ENCODE assay signal across 8 cellular contexts in the genomic region with DNA sequence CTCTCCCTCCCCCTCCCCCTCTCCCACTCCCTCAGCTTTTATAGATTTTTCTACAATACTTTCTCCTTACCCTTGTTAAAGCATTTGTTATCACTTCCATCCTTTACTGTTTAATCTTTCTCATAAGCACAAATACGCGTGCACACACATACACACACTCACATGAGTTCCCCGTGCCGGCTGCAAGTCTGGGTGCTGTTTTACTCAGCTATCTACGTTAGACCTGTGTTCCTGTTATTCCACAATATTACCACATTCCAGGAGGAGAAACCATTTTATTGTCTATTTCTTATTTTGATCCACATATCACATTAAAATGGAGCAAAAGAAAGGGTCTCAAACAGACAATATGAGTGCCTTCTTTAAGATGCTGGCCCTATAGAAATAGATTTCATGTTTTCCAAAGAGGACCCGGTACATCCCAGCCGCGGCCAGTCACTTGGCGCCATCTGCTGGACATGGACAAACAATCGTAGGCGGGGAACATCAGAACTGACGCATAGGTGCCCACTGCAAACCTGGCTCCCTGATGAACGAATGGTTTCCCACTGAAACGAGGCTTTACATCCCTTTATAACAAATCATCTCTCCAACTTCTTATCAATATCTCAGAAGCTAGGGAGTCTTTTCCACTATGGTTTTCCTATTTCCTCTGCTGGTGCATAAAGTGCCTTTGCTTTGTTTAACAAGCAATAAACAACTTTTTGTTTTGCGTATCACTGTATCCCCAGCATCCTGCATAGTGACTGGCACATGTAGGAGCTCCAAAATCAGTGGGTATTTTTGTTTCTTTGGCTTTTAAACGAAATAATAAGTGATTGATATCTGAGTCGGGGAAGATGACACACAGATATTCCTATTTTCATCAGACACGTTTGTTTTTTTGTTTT. TPM values are rescaled to one million over a fixed set of nuclear protein-coding genes. Genes with fewer than 3 reads are reported as not detected.
DNase-seq lines count a peak whose midpoint lies in the region; ATAC-seq and TF ChIP-seq lines count a peak whose summit lies in the region.

No MANE protein-coding gene starts in this region.

- ATAC-seq in PC-3 (peak; percentile 94), upper lobe of right lung (peak; percentile 90), HG03378 (IDR thresholded peaks at IDR 0.05; ENCODE audit: unreplicated experiment) (no peak)
- peak; percentile 81 for ATAC-seq in activated T-helper 17 cell treated with anti-CD3 and anti-CD28 coated beads, Interleukin-2, amount 50 U/mL, for 72 hours (replicated peaks)

- H3K36me3 Mint-ChIP-seq in activated T-helper 17 cell treated with anti-CD3 and anti-CD28 coated beads, Interleukin-2, amount 50 U/mL, for 72 hours (ENCODE audit: low read depth): no peaks in the 10 kb centered on the region
- peaks cover 6% of the 10 kb centered on the region for H3K36me3 Mint-ChIP-seq in osteocyte (ENCODE audit: unreplicated experiment)

- H3K9me3 ChIP-seq in PC-3 (ENCODE audit: low read length) (no peaks in the 10 kb centered on the region), upper lobe of right lung (peaks cover 11% of the 10 kb centered on the region)

- H3K79me2 ChIP-seq in PC-3 (ENCODE audit: low read length): no peaks in the 10 kb centered on the region

- no peaks in the 10 kb centered on the region for H3F3A ChIP-seq in PC-3 (ENCODE audit: low read length, unreplicated experiment)

- H3K4me2 ChIP-seq in PC-3 (ENCODE audit: low read length): no peak overlapping the region

- H3K4me3 ChIP-seq in PC-3 (ENCODE audit: low read length): no peak overlapping the region
- no peak overlapping the region for H3K4me3 ChIP-seq in upper lobe of right lung

- no peak overlapping the region for H3K27ac Mint-ChIP-seq in activated T-helper 17 cell treated with anti-CD3 and anti-CD28 coated beads, Interleukin-2, amount 50 U/mL, for 72 hours
- H3K27ac Mint-ChIP-seq in osteocyte (ENCODE audit: unreplicated experiment): no peak overlapping the region

- CTCF ChIA-PET in PC-3 (lab: Charles Lee): interaction anchor here (0.6 to 0.7 kb wide), 2 partner anchors 360 to 810 kb away, joined by 3 to 4 read pairs; no protein-coding TSS in a partner anchor

- POLR2A ChIA-PET in PC-3 (lab: Charles Lee; ENCODE audit: unreplicated experiment): no interaction called here

- no peak overlapping the region for H2AFZ ChIP-seq in PC-3 (ENCODE audit: low read length)

- peaks cover 18% of the 10 kb centered on the region for H3K27me3 Mint-ChIP-seq in activated T-helper 17 cell treated with anti-CD3 and anti-CD28 coated beads, Interleukin-2, amount 50 U/mL, for 72 hours
- H3K27me3 Mint-ChIP-seq in osteocyte (ENCODE audit: unreplicated experiment): peaks cover 19% of the 10 kb centered on the region

- H3K27me3 ChIP-seq in PC-3 (ENCODE audit: low read length) (no peaks in the 10 kb centered on the region), upper lobe of right lung (peaks cover 13% of the 10 kb centered on the region)

- no peaks in the 10 kb centered on the region for H3K4me1 Mint-ChIP-seq in activated T-helper 17 cell treated with anti-CD3 and anti-CD28 coated beads, Interleukin-2, amount 50 U/mL, for 72 hours
- H3K4me1 Mint-ChIP-seq in osteocyte (ENCODE audit: unreplicated experiment): no peaks in the 10 kb centered on the region

- intact Hi-C loops in PC-3 (cut with micrococcal nuclease) (loop anchor here (1.0 to 10.0 kb wide), 4 partner anchors 170 to 813 kb away; no protein-coding TSS in a partner anchor), upper lobe of right lung (cut with DNase I) (loop anchor here (5.0 kb wide), 1 partner anchor 813 kb away; no protein-coding TSS in a partner anchor)

- peak; percentile 84 for DNase-seq in DMS53 treated with DMSO at 0.1 percent for 48 hours (lab: John Stamatoyannopoulos, UW; ENCODE audit: unreplicated experiment)
- DNase-seq in HuH-7.5 (ENCODE audit: low spot score): peak; percentile 54
- DNase-seq in PC-3: peak; percentile 59
- peak; percentile 40 for DNase-seq in foreskin melanocyte
- peak; percentile 87 for DNase-seq in osteocyte (ENCODE audit: extremely low spot score, unreplicated experiment)
- peak; percentile 77 for DNase-seq in upper lobe of right lung

- TF ChIP-seq CTCF in PC-3 (conservative IDR thresholded peaks at IDR 0.05; ENCODE audit: low read depth, low read length) (peak; percentile 74), osteocyte (IDR thresholded peaks at IDR 0.05) (peak; percentile 97), upper lobe of right lung (IDR thresholded peaks at IDR 0.05) (peak; percentile 86)

- H3K36me3 ChIP-seq in PC-3 (ENCODE audit: low read depth, low read length) (no peaks in the 10 kb centered on the region), upper lobe of right lung (no peaks in the 10 kb centered on the region)

- BruUV-seq in PC-3 (replicated peaks; lab: Mats Ljungman, UMichigan): no TSS peak

- H3K4me1 ChIP-seq in PC-3 (ENCODE audit: insufficient read depth, low read length): no peaks in the 10 kb centered on the region
- H3K4me1 ChIP-seq in upper lobe of right lung: no peaks in the 10 kb centered on the region

- H3K9me3 Mint-ChIP-seq in activated T-helper 17 cell treated with anti-CD3 and anti-CD28 coated beads, Interleukin-2, amount 50 U/mL, for 72 hours: peaks cover 10% of the 10 kb centered on the region
- H3K9me3 Mint-ChIP-seq in osteocyte (ENCODE audit: unreplicated experiment): peaks cover 3% of the 10 kb centered on the region

- H3K27ac ChIP-seq in PC-3 (ENCODE audit: low read length) (no peak overlapping the region), upper lobe of right lung (no peak overlapping the region)

- no peak overlapping the region for H3K4me3 Mint-ChIP-seq in activated T-helper 17 cell treated with anti-CD3 and anti-CD28 coated beads, Interleukin-2, amount 50 U/mL, for 72 hours
- no peak overlapping the region for H3K4me3 Mint-ChIP-seq in osteocyte (ENCODE audit: unreplicated experiment)

- H3K9me2 ChIP-seq in PC-3 (replicated peaks; ENCODE audit: low read length): no peaks in the 10 kb centered on the region

- no peaks in the 10 kb centered on the region for H4K20me1 ChIP-seq in PC-3 (ENCODE audit: low read length)

- no peak overlapping the region for H3K9ac ChIP-seq in PC-3 (ENCODE audit: low read length)

RNA-seq across cellular contexts. Expression of a gene that starts 25.2 kb away (rescaled TPM):
- total RNA-seq in PC-3 (2014; rRNA removed): 7.9 and 10.1 TPM in 2 replicates
- 100 to 1,000 TPM in 1 of 2 donors, 10 to 100 TPM in 1; 90.5 to 119 TPM for total RNA-seq in activated T-helper 17 cell treated with anti-CD3 and anti-CD28 coated beads, Interleukin-2, amount 50 U/mL, for 72 hours
- total RNA-seq in osteocyte: 107 and 116 TPM in 2 replicates
- total RNA-seq in upper lobe of right lung: 61.5 TPM
